17 cellular contexts compared by ENCODE assay signal in genomic region chr6:90271831-90272230, GRCh38. TPM values are rescaled to one million over a fixed set of nuclear protein-coding genes. Genes with fewer than 3 reads are reported as not detected.
DNase-seq lines count a peak whose midpoint lies in the region; ATAC-seq and FAIRE-seq lines count a peak whose summit lies in the region.
"Had no signal": no experiment of that assay in that cellular context is flagged by ENCODE, and none has a peak within 500 bp of the region (broad histone marks: within the 10 kb centered on the region; RNA-seq: fewer than 3 reads in every experiment).

No MANE protein-coding gene starts in this region.

- H3K27ac ChIP-seq in naive thymus-derived CD4-positive, alpha-beta T cell (ENCODE audit: low read depth, low read length), result peak overlapping the region; percentile 99
- H3K27ac ChIP-seq: gastroesophageal sphincter, GM23248, tibial nerve had no signal

- H3K9me3 Mint-ChIP-seq in activated CD4-positive, alpha-beta memory T cell treated with anti-CD3 and anti-CD28 coated beads for 36 hours, result peaks cover 11% of the 10 kb centered on the region
- H3K9me3 Mint-ChIP-seq in activated CD4-positive, alpha-beta memory T cell treated with anti-CD3 and anti-CD28 coated beads, Interleukin-2, amount 10 ng/mL, durations not matched to agents 7 days and 5 days, result peaks cover 6% of the 10 kb centered on the region
- peaks cover 10% of the 10 kb centered on the region for H3K9me3 Mint-ChIP-seq in activated T-helper 1 cell treated with anti-CD3 and anti-CD28 coated beads, Interleukin-12 subunit alpha, Interleukin-12 subunit beta, Interleukin-2, Interleukin-4 antibody, amounts not matched to agents 30 ng/mL and 10 ng/mL and 1 ng/mL, durations not matched to agents 14 hours and 24 hours and 36 hours
- H3K9me3 Mint-ChIP-seq in naive thymus-derived CD4-positive, alpha-beta T cell, result peaks cover 0 to 9% (median 0%) of the 10 kb centered on the region in 11 donors

- no peaks in the 10 kb centered on the region for H3K27me3 Mint-ChIP-seq in activated CD4-positive, alpha-beta memory T cell treated with anti-CD3 and anti-CD28 coated beads for 36 hours
- peaks cover 6% of the 10 kb centered on the region for H3K27me3 Mint-ChIP-seq in activated CD4-positive, alpha-beta memory T cell treated with anti-CD3 and anti-CD28 coated beads, Interleukin-2, amount 10 ng/mL, durations not matched to agents 7 days and 5 days
- H3K27me3 Mint-ChIP-seq in activated T-helper 1 cell treated with anti-CD3 and anti-CD28 coated beads, Interleukin-12 subunit alpha, Interleukin-12 subunit beta, Interleukin-2, Interleukin-4 antibody, amounts not matched to agents 30 ng/mL and 10 ng/mL and 1 ng/mL, durations not matched to agents 14 hours and 24 hours and 36 hours (ENCODE audit: insufficient read depth), result no peaks in the 10 kb centered on the region
- H3K27me3 Mint-ChIP-seq in naive thymus-derived CD4-positive, alpha-beta T cell, result no peaks in the 10 kb centered on the region

- peak; percentile 6 for ATAC-seq in naive thymus-derived CD4-positive, alpha-beta T cell
- ATAC-seq in HG03378 (IDR thresholded peaks at IDR 0.05; ENCODE audit: unreplicated experiment) (no peak), HG02870 (IDR thresholded peaks at IDR 0.05; ENCODE audit: unreplicated experiment) (no peak)
- ATAC-seq: gastroesophageal sphincter had no signal

- H3K36me3 ChIP-seq in naive thymus-derived CD4-positive, alpha-beta T cell (ENCODE audit: control insufficient read depth in 2 of 3, insufficient read depth in 3 of 3, low read length in 3 of 3), result no peaks in the 10 kb centered on the region
- H3K36me3 ChIP-seq: gastroesophageal sphincter had no signal

- CTCF ChIA-PET in activated CD4-positive, alpha-beta memory T cell treated with anti-CD3 and anti-CD28 coated beads for 36 hours (lab: Charles Lee), result interaction anchor here (0.7 to 3.4 kb wide), 4 partner anchors 8 to 121 kb away, joined by 3 to 14 read pairs (median 3); no protein-coding TSS in a partner anchor
- CTCF ChIA-PET in activated CD4-positive, alpha-beta memory T cell treated with anti-CD3 and anti-CD28 coated beads, Interleukin-2, amount 10 ng/mL, durations not matched to agents 7 days and 5 days (lab: Charles Lee), result interaction anchor here (0.6 to 3.8 kb wide), 3 partner anchors 13 to 866 kb away, joined by 3 to 23 read pairs (median 3); no protein-coding TSS in a partner anchor
- CTCF ChIA-PET in naive thymus-derived CD4-positive, alpha-beta T cell (lab: Charles Lee), result interaction anchor here (0.6 to 4.1 kb wide), 4 partner anchors 12 to 56 kb away, joined by 3 to 29 read pairs (median 4); no protein-coding TSS in a partner anchor

- H3K9me3 ChIP-seq in naive thymus-derived CD4-positive, alpha-beta T cell (ENCODE audit: control insufficient read depth in 2 of 3, low read length in 3 of 3), result no peaks in the 10 kb centered on the region

- peaks cover 85% of the 10 kb centered on the region for H3K4me1 Mint-ChIP-seq in activated CD4-positive, alpha-beta memory T cell treated with anti-CD3 and anti-CD28 coated beads for 36 hours (ENCODE audit: low read depth)
- peaks cover 61% of the 10 kb centered on the region for H3K4me1 Mint-ChIP-seq in activated CD4-positive, alpha-beta memory T cell treated with anti-CD3 and anti-CD28 coated beads, Interleukin-2, amount 10 ng/mL, durations not matched to agents 7 days and 5 days
- H3K4me1 Mint-ChIP-seq in activated T-helper 1 cell treated with anti-CD3 and anti-CD28 coated beads, Interleukin-12 subunit alpha, Interleukin-12 subunit beta, Interleukin-2, Interleukin-4 antibody, amounts not matched to agents 30 ng/mL and 10 ng/mL and 1 ng/mL, durations not matched to agents 14 hours and 24 hours and 36 hours (ENCODE audit: low read depth), result peaks cover 86% of the 10 kb centered on the region
- peaks cover 47 to 99% (median 89%) of the 10 kb centered on the region in 7 donors for H3K4me1 Mint-ChIP-seq in naive thymus-derived CD4-positive, alpha-beta T cell

- POLR2A ChIA-PET in activated CD4-positive, alpha-beta memory T cell treated with anti-CD3 and anti-CD28 coated beads for 36 hours (lab: Charles Lee), result interaction anchor here (1.3 to 3.5 kb wide), 2 partner anchors 13 to 19 kb away, joined by 5 to 30 read pairs; no protein-coding TSS in a partner anchor
- POLR2A ChIA-PET in activated CD4-positive, alpha-beta memory T cell treated with anti-CD3 and anti-CD28 coated beads, Interleukin-2, amount 10 ng/mL, durations not matched to agents 7 days and 5 days (lab: Charles Lee), result interaction anchor here (4.4 kb wide), 1 partner anchor 13 kb away, joined by 57 read pairs; no protein-coding TSS in a partner anchor
- POLR2A ChIA-PET in naive thymus-derived CD4-positive, alpha-beta T cell (lab: Charles Lee), result interaction anchor here (0.5 to 13.7 kb wide), 11 partner anchors 8 to 201 kb away, joined by 3 to 179 read pairs (median 4); partner anchors contain the start of gene BACH2

- intact Hi-C loops in activated CD4-positive, alpha-beta memory T cell treated with anti-CD3 and anti-CD28 coated beads for 36 hours (cut with micrococcal nuclease), result loop anchor here (5.0 kb wide), 1 partner anchor 80 kb away; no protein-coding TSS in a partner anchor
- intact Hi-C loops in activated T-helper 1 cell treated with anti-CD3 and anti-CD28 coated beads, Interleukin-12 subunit alpha, Interleukin-12 subunit beta, Interleukin-2, Interleukin-4 antibody, amounts not matched to agents 30 ng/mL and 10 ng/mL and 1 ng/mL, durations not matched to agents 14 hours and 24 hours and 36 hours (cut with micrococcal nuclease), result loop anchor here (1.0 kb wide), 1 partner anchor 9 kb away; no protein-coding TSS in a partner anchor
- intact Hi-C loops in naive thymus-derived CD4-positive, alpha-beta T cell (cut with micrococcal nuclease), result loop anchor here in 1 of 2 donors (2.0 to 5.0 kb wide), 2 partner anchors 13 to 175 kb away; no protein-coding TSS in a partner anchor

- DNase-seq in activated CD4-positive, alpha-beta memory T cell treated with anti-CD3 and anti-CD28 coated beads for 36 hours, result no peak
- no peak for DNase-seq in activated CD4-positive, alpha-beta memory T cell treated with anti-CD3 and anti-CD28 coated beads, Interleukin-2, amount 10 ng/mL, durations not matched to agents 7 days and 5 days
- DNase-seq in GM19239 (ENCODE audit: insufficient read length, low spot score), result no peak
- no peak for DNase-seq in activated T-helper 1 cell treated with anti-CD3 and anti-CD28 coated beads, Interleukin-12 subunit alpha, Interleukin-12 subunit beta, Interleukin-2, Interleukin-4 antibody, amounts not matched to agents 30 ng/mL and 10 ng/mL and 1 ng/mL, durations not matched to agents 14 hours and 24 hours and 36 hours (ENCODE audit: low spot score)
- peak in 5 of 9 donors; percentile 51 to 65 (median 59) for DNase-seq in naive thymus-derived CD4-positive, alpha-beta T cell
- DNase-seq in NCI-H82 treated with DMSO at 0.1 percent for 48 hours (lab: John Stamatoyannopoulos, UW; ENCODE audit: unreplicated experiment), result no peak
- DNase-seq: ACHN; DMS79; GM23248; midbrain; NCI-H1436 treated with DMSO at 0.1 percent for 48 hours; stimulated activated CD4-positive, alpha-beta T cell treated with anti-CD3 and anti-CD28 coated beads, Interleukin-12 subunit alpha, Interleukin-12 subunit beta, amount 100 ng/mL, for 4 hours had no signal

- peak; percentile 61 for FAIRE-seq in GM19239 (lab: Jason Lieb, UNC)

- no peak overlapping the region for H3K4me3 ChIP-seq in naive thymus-derived CD4-positive, alpha-beta T cell (ENCODE audit: low read length)
- H3K4me3 ChIP-seq: gastroesophageal sphincter, GM23248, tibial nerve had no signal

- H3K27ac Mint-ChIP-seq in activated CD4-positive, alpha-beta memory T cell treated with anti-CD3 and anti-CD28 coated beads for 36 hours, result peak overlapping the region; percentile 80
- H3K27ac Mint-ChIP-seq in activated CD4-positive, alpha-beta memory T cell treated with anti-CD3 and anti-CD28 coated beads, Interleukin-2, amount 10 ng/mL, durations not matched to agents 7 days and 5 days, result no peak overlapping the region
- H3K27ac Mint-ChIP-seq in activated T-helper 1 cell treated with anti-CD3 and anti-CD28 coated beads, Interleukin-12 subunit alpha, Interleukin-12 subunit beta, Interleukin-2, Interleukin-4 antibody, amounts not matched to agents 30 ng/mL and 10 ng/mL and 1 ng/mL, durations not matched to agents 14 hours and 24 hours and 36 hours, result peak overlapping the region; percentile 56
- peak overlapping the region; percentile 80 to 100 (median 100) for H3K27ac Mint-ChIP-seq in naive thymus-derived CD4-positive, alpha-beta T cell

- H3K27me3 ChIP-seq in naive thymus-derived CD4-positive, alpha-beta T cell (ENCODE audit: control insufficient read depth in 2 of 2, insufficient read depth in 2 of 2, low read length in 2 of 2), result no peaks in the 10 kb centered on the region
- H3K27me3 ChIP-seq: gastroesophageal sphincter, tibial nerve had no signal

- peak overlapping the region; percentile 30 for H3K4me3 Mint-ChIP-seq in activated CD4-positive, alpha-beta memory T cell treated with anti-CD3 and anti-CD28 coated beads for 36 hours
- no peak overlapping the region for H3K4me3 Mint-ChIP-seq in activated CD4-positive, alpha-beta memory T cell treated with anti-CD3 and anti-CD28 coated beads, Interleukin-2, amount 10 ng/mL, durations not matched to agents 7 days and 5 days
- H3K4me3 Mint-ChIP-seq in activated T-helper 1 cell treated with anti-CD3 and anti-CD28 coated beads, Interleukin-12 subunit alpha, Interleukin-12 subunit beta, Interleukin-2, Interleukin-4 antibody, amounts not matched to agents 30 ng/mL and 10 ng/mL and 1 ng/mL, durations not matched to agents 14 hours and 24 hours and 36 hours, result peak overlapping the region; percentile 25
- peak overlapping the region; percentile 68 to 90 (median 81) for H3K4me3 Mint-ChIP-seq in naive thymus-derived CD4-positive, alpha-beta T cell
- H3K4me3 Mint-ChIP-seq: CD14-positive monocyte had no signal

- H3K36me3 Mint-ChIP-seq in activated CD4-positive, alpha-beta memory T cell treated with anti-CD3 and anti-CD28 coated beads for 36 hours, result peaks cover 40% of the 10 kb centered on the region
- peaks cover 39% of the 10 kb centered on the region for H3K36me3 Mint-ChIP-seq in activated CD4-positive, alpha-beta memory T cell treated with anti-CD3 and anti-CD28 coated beads, Interleukin-2, amount 10 ng/mL, durations not matched to agents 7 days and 5 days (ENCODE audit: low read depth)
- peaks cover 48% of the 10 kb centered on the region for H3K36me3 Mint-ChIP-seq in activated T-helper 1 cell treated with anti-CD3 and anti-CD28 coated beads, Interleukin-12 subunit alpha, Interleukin-12 subunit beta, Interleukin-2, Interleukin-4 antibody, amounts not matched to agents 30 ng/mL and 10 ng/mL and 1 ng/mL, durations not matched to agents 14 hours and 24 hours and 36 hours (ENCODE audit: low read depth)
- H3K36me3 Mint-ChIP-seq in naive thymus-derived CD4-positive, alpha-beta T cell, result peaks cover 10 to 30% (median 17%) of the 10 kb centered on the region in 5 donors
- H3K36me3 Mint-ChIP-seq: CD14-positive monocyte had no signal

- H3K4me1 ChIP-seq in naive thymus-derived CD4-positive, alpha-beta T cell (ENCODE audit: control insufficient read depth in 2 of 2, insufficient read depth in 2 of 2, low read length in 2 of 2), result peaks cover 18 to 84% of the 10 kb centered on the region in 2 donors
- H3K4me1 ChIP-seq: gastroesophageal sphincter had no signal

RNA-seq across cellular contexts. Expression of gene BACH2, which starts 24.8 kb away (rescaled TPM):
- 10 to 100 TPM; 49.2 to 55.4 TPM for total RNA-seq in activated CD4-positive, alpha-beta memory T cell treated with anti-CD3 and anti-CD28 coated beads for 36 hours
- total RNA-seq in activated CD4-positive, alpha-beta memory T cell treated with anti-CD3 and anti-CD28 coated beads, Interleukin-2, amount 10 ng/mL, durations not matched to agents 7 days and 5 days, result 10 to 100 TPM; 30.3 to 31.1 TPM
- 68.1 and 71.2 TPM in 2 replicates for total RNA-seq in activated T-helper 1 cell treated with anti-CD3 and anti-CD28 coated beads, Interleukin-12 subunit alpha, Interleukin-12 subunit beta, Interleukin-2, Interleukin-4 antibody, amounts not matched to agents 30 ng/mL and 10 ng/mL and 1 ng/mL, durations not matched to agents 14 hours and 24 hours and 36 hours
- total RNA-seq in naive thymus-derived CD4-positive, alpha-beta T cell, result 100 to 1,000 TPM in 4 of 5 experiments, 10 to 100 TPM in 1; 33.0 to 193 (median 133) TPM
- 10 to 100 TPM; 24.8 to 26.5 TPM for polyA plus RNA-seq in naive thymus-derived CD4-positive, alpha-beta T cell
- polyA plus RNA-seq: GM23248 had no signal

Comparison
In these comparisons a context has a peak if more than half of its experiments do, and no peak if none do; other contexts are left out.
1. DNase-seq: peak in naive thymus-derived CD4-positive, alpha-beta T cell (5 of 9); none in activated CD4-positive, alpha-beta memory T cell treated with anti-CD3 and anti-CD28 coated beads for 36 hours (single experiment), activated CD4-positive, alpha-beta memory T cell treated with anti-CD3 and anti-CD28 coated beads, Interleukin-2, amount 10 ng/mL, durations not matched to agents 7 days and 5 days (single experiment), GM19239 (single experiment), activated T-helper 1 cell treated with anti-CD3 and anti-CD28 coated beads, Interleukin-12 subunit alpha, Interleukin-12 subunit beta, Interleukin-2, Interleukin-4 antibody, amounts not matched to agents 30 ng/mL and 10 ng/mL and 1 ng/mL, durations not matched to agents 14 hours and 24 hours and 36 hours (single experiment) and NCI-H82 treated with DMSO at 0.1 percent for 48 hours (single experiment).